27 cellular contexts compared by ENCODE assay signal in genomic region chr12:132199526-132200319, GRCh38.
"Had no signal": no experiment of that assay in that cellular context is flagged by ENCODE, and none has a peak within 500 bp of the region (broad histone marks: within the 10 kb centered on the region; RNA-seq: fewer than 3 reads in every experiment).

No MANE protein-coding gene starts in this region.

- H3K36me3 Mint-ChIP-seq: activated CD4-positive, alpha-beta memory T cell treated with anti-CD3 and anti-CD28 coated beads for 36 hours; activated CD8-positive, alpha-beta memory T cell treated with anti-CD3 and anti-CD28 coated beads, Interleukin-2, amount 10 ng/mL, durations not matched to agents 7 days and 5 days; activated naive CD4-positive, alpha-beta T cell treated with anti-CD3 and anti-CD28 coated beads, Interleukin-2, amount 50 U/mL, for 24 hours; activated naive CD8-positive, alpha-beta T cell treated with anti-CD3 and anti-CD28 coated beads for 36 hours had no signal

- H3K4me1 Mint-ChIP-seq: activated CD4-positive, alpha-beta T cell treated with anti-CD3 and anti-CD28 coated beads for 36 hours; activated CD4-positive, alpha-beta T cell treated with anti-CD3 and anti-CD28 coated beads, Interleukin-2, amount 10 ng/mL, durations not matched to agents 24 days and 14 days; activated CD8-positive, alpha-beta memory T cell treated with anti-CD3 and anti-CD28 coated beads, Interleukin-2, amount 10 ng/mL, durations not matched to agents 7 days and 5 days; activated naive CD4-positive, alpha-beta T cell treated with anti-CD3 and anti-CD28 coated beads, Interleukin-2, amount 50 U/mL, for 24 hours; activated naive CD8-positive, alpha-beta T cell treated with anti-CD3 and anti-CD28 coated beads for 36 hours had no signal

- H3K36me3 ChIP-seq: adrenal gland, colonic mucosa, esophagus squamous epithelium, gastroesophageal sphincter had no signal

- DNase-seq: activated CD4-positive, alpha-beta memory T cell treated with anti-CD3 and anti-CD28 coated beads for 36 hours; activated CD4-positive, alpha-beta T cell treated with anti-CD3 and anti-CD28 coated beads for 36 hours; activated CD4-positive, alpha-beta T cell treated with anti-CD3 and anti-CD28 coated beads, Interleukin-2, amount 10 ng/mL, durations not matched to agents 24 days and 14 days; activated CD4-positive, CD25-positive, alpha-beta regulatory T cell; activated CD4-positive, CD25-positive, alpha-beta regulatory T cell treated with anti-CD3 and anti-CD28 coated beads, Interleukin-2, amount 50 U/mL, for 72 hours; activated CD8-positive, alpha-beta memory T cell treated with anti-CD3 and anti-CD28 coated beads, Interleukin-2, amount 10 ng/mL, durations not matched to agents 7 days and 5 days; activated CD8-positive, alpha-beta memory T cell treated with anti-CD3 and anti-CD28 coated beads, Interleukin-2, amount 50 U/mL, for 4 hours; activated CD8-positive, alpha-beta T cell treated with anti-CD3 and anti-CD28 coated beads, Interleukin-2, amount 10 ng/mL, durations not matched to agents 7 days and 5 days; activated effector memory CD4-positive, alpha-beta T cell treated with anti-CD3 and anti-CD28 coated beads, Interleukin-2, amount 50 U/mL, for 16 hours; activated naive CD4-positive, alpha-beta T cell treated with anti-CD3 and anti-CD28 coated beads for 36 hours; activated naive CD8-positive, alpha-beta T cell treated with anti-CD3 and anti-CD28 coated beads for 36 hours; activated naive CD8-positive, alpha-beta T cell treated with anti-CD3 and anti-CD28 coated beads, Interleukin-2, amount 50 U/mL, for 24 hours; activated T-cell treated with anti-CD3 and anti-CD28 coated beads, Interleukin-2, amount 50 U/mL, for 1 hour; activated T-cell treated with anti-CD3 and anti-CD28 coated beads, Interleukin-2, amount 50 U/mL, for 48 hours; adrenal gland; aorta; body of pancreas; colonic mucosa; effector CD8-positive, alpha-beta T cell; esophagus squamous epithelium; foreskin melanocyte; T-helper 2 cell had no signal

- ATAC-seq: activated CD4-positive, alpha-beta T cell treated with anti-CD3 and anti-CD28 coated beads for 36 hours; activated CD8-positive, alpha-beta memory T cell treated with anti-CD3 and anti-CD28 coated beads, Interleukin-2, amount 10 ng/mL, durations not matched to agents 7 days and 5 days; activated CD8-positive, alpha-beta T cell treated with anti-CD3 and anti-CD28 coated beads, Interleukin-2, amount 10 ng/mL, durations not matched to agents 7 days and 5 days; activated naive CD8-positive, alpha-beta T cell treated with anti-CD3 and anti-CD28 coated beads, Interleukin-2, amount 50 U/mL, for 24 hours; body of pancreas; gastroesophageal sphincter had no signal

- H3K27me3 ChIP-seq: body of pancreas had no signal

- H3K27ac Mint-ChIP-seq: activated CD4-positive, alpha-beta memory T cell treated with anti-CD3 and anti-CD28 coated beads for 36 hours; activated CD4-positive, alpha-beta T cell treated with anti-CD3 and anti-CD28 coated beads for 36 hours; activated CD4-positive, alpha-beta T cell treated with anti-CD3 and anti-CD28 coated beads, Interleukin-2, amount 10 ng/mL, durations not matched to agents 24 days and 14 days; activated CD8-positive, alpha-beta memory T cell treated with anti-CD3 and anti-CD28 coated beads, Interleukin-2, amount 10 ng/mL, durations not matched to agents 7 days and 5 days; activated CD8-positive, alpha-beta T cell treated with anti-CD3 and anti-CD28 coated beads, Interleukin-2, amount 10 ng/mL, durations not matched to agents 7 days and 5 days; activated naive CD4-positive, alpha-beta T cell treated with anti-CD3 and anti-CD28 coated beads for 36 hours; activated naive CD4-positive, alpha-beta T cell treated with anti-CD3 and anti-CD28 coated beads, Interleukin-2, amount 50 U/mL, for 24 hours; activated naive CD8-positive, alpha-beta T cell treated with anti-CD3 and anti-CD28 coated beads for 36 hours; activated naive CD8-positive, alpha-beta T cell treated with anti-CD3 and anti-CD28 coated beads, Interleukin-2, amount 50 U/mL, for 24 hours; activated T-helper 1 cell treated with anti-CD3 and anti-CD28 coated beads, Interleukin-12 subunit alpha, Interleukin-12 subunit beta, Interleukin-2, Interleukin-4 antibody, amounts not matched to agents 30 ng/mL and 10 ng/mL and 1 ng/mL, durations not matched to agents 14 hours and 24 hours and 36 hours; activated T-helper 2 cell treated with anti-CD3 and anti-CD28 coated beads, Interferon-gamma antibody, Interleukin-2, Interleukin-4, amounts not matched to agents 10 μg/mL and 5 μg/mL and 100 μg/mL, durations not matched to agents 14 hours and 24 hours and 36 hours had no signal

- H3K27ac ChIP-seq: adrenal gland, body of pancreas, colonic mucosa, epithelial cell of prostate, esophagus squamous epithelium, gastroesophageal sphincter had no signal

- H3K9me3 Mint-ChIP-seq: activated CD4-positive, alpha-beta memory T cell treated with anti-CD3 and anti-CD28 coated beads for 36 hours; activated CD4-positive, alpha-beta T cell treated with anti-CD3 and anti-CD28 coated beads, Interleukin-2, amount 10 ng/mL, durations not matched to agents 24 days and 14 days; activated naive CD4-positive, alpha-beta T cell treated with anti-CD3 and anti-CD28 coated beads for 36 hours; activated naive CD4-positive, alpha-beta T cell treated with anti-CD3 and anti-CD28 coated beads, Interleukin-2, amount 50 U/mL, for 24 hours; activated naive CD8-positive, alpha-beta T cell treated with anti-CD3 and anti-CD28 coated beads for 36 hours; activated naive CD8-positive, alpha-beta T cell treated with anti-CD3 and anti-CD28 coated beads, Interleukin-2, amount 50 U/mL, for 24 hours; activated T-helper 1 cell treated with anti-CD3 and anti-CD28 coated beads, Interleukin-12 subunit alpha, Interleukin-12 subunit beta, Interleukin-2, Interleukin-4 antibody, amounts not matched to agents 30 ng/mL and 10 ng/mL and 1 ng/mL, durations not matched to agents 14 hours and 24 hours and 36 hours had no signal

- H3K9me3 ChIP-seq: adrenal gland, body of pancreas, colonic mucosa, esophagus squamous epithelium, gastroesophageal sphincter had no signal

- H3K4me3 ChIP-seq: adrenal gland, body of pancreas, colonic mucosa, esophagus squamous epithelium, gastroesophageal sphincter had no signal

- H3K4me3 Mint-ChIP-seq: activated CD4-positive, alpha-beta memory T cell treated with anti-CD3 and anti-CD28 coated beads for 36 hours; activated CD4-positive, alpha-beta T cell treated with anti-CD3 and anti-CD28 coated beads for 36 hours; activated CD4-positive, alpha-beta T cell treated with anti-CD3 and anti-CD28 coated beads, Interleukin-2, amount 10 ng/mL, durations not matched to agents 24 days and 14 days; activated CD8-positive, alpha-beta memory T cell treated with anti-CD3 and anti-CD28 coated beads, Interleukin-2, amount 10 ng/mL, durations not matched to agents 7 days and 5 days; activated CD8-positive, alpha-beta T cell treated with anti-CD3 and anti-CD28 coated beads, Interleukin-2, amount 10 ng/mL, durations not matched to agents 7 days and 5 days; activated naive CD4-positive, alpha-beta T cell treated with anti-CD3 and anti-CD28 coated beads for 36 hours; activated naive CD4-positive, alpha-beta T cell treated with anti-CD3 and anti-CD28 coated beads, Interleukin-2, amount 50 U/mL, for 24 hours; activated naive CD8-positive, alpha-beta T cell treated with anti-CD3 and anti-CD28 coated beads for 36 hours; activated naive CD8-positive, alpha-beta T cell treated with anti-CD3 and anti-CD28 coated beads, Interleukin-2, amount 50 U/mL, for 24 hours; activated T-helper 1 cell treated with anti-CD3 and anti-CD28 coated beads, Interleukin-12 subunit alpha, Interleukin-12 subunit beta, Interleukin-2, Interleukin-4 antibody, amounts not matched to agents 30 ng/mL and 10 ng/mL and 1 ng/mL, durations not matched to agents 14 hours and 24 hours and 36 hours had no signal

- H3K4me1 ChIP-seq: adrenal gland, body of pancreas, colonic mucosa had no signal
